20 cellular contexts compared by ENCODE assay signal in genomic region chr20:42886801-42887200, GRCh38.
DNase-seq lines count a peak whose midpoint lies in the region; ATAC-seq and TF ChIP-seq lines count a peak whose summit lies in the region.
"Had no signal": no experiment of that assay in that cellular context is flagged by ENCODE, and none has a peak within 500 bp of the region (broad histone marks: within the 10 kb centered on the region; RNA-seq: fewer than 3 reads in every experiment).

No MANE protein-coding gene starts in this region.

- H3K23ac ChIP-seq in mesendoderm (ENCODE audit: low read length) = no peak overlapping the region

- no peak overlapping the region for H4K8ac ChIP-seq in mesendoderm (ENCODE audit: low read depth, low read length)

- H3K4me2 ChIP-seq in Karpas-422 (ENCODE audit: low read depth, low read length, poor library complexity, severe bottlenecking) = no peak overlapping the region
- no peak overlapping the region for H3K4me2 ChIP-seq in mesendoderm (ENCODE audit: low read length)
- H3K4me2 ChIP-seq in smooth muscle cell = no peak overlapping the region
- H3K4me2 ChIP-seq: A549; BLaER1 treated with 17β-estradiol and CSF1 and Interleukin-3, amounts not matched to agents 10 nM and 100 nM had no signal

- H3K4me3 ChIP-seq in Karpas-422 (ENCODE audit: low read length) (no peak overlapping the region), endodermal cell (ENCODE audit: low read length) (no peak overlapping the region), mesendoderm (ENCODE audit: low read length) (no peak overlapping the region), smooth muscle cell (no peak overlapping the region)
- H3K4me3 ChIP-seq: A549; BLaER1 treated with 17β-estradiol and CSF1 and Interleukin-3, amounts not matched to agents 10 nM and 100 nM had no signal

- H3K36me3 ChIP-seq in Karpas-422 (ENCODE audit: insufficient read depth, low read length) = peaks cover 13% of the 10 kb centered on the region; the same call in 1 of the 2 replicates
- no peaks in the 10 kb centered on the region for H3K36me3 ChIP-seq in endodermal cell (ENCODE audit: control insufficient read depth, insufficient read depth, low read length)
- H3K36me3 ChIP-seq in mesendoderm (ENCODE audit: control insufficient read depth, insufficient read depth, low read length) = no peaks in the 10 kb centered on the region
- no peaks in the 10 kb centered on the region for H3K36me3 ChIP-seq in smooth muscle cell (ENCODE audit: low read depth)
- H3K36me3 ChIP-seq: BLaER1 treated with 17β-estradiol and CSF1 and Interleukin-3, amounts not matched to agents 10 nM and 100 nM had no signal

- no peak overlapping the region for H4K5ac ChIP-seq in mesendoderm (ENCODE audit: low read length)

- no peak overlapping the region for H3K18ac ChIP-seq in mesendoderm (ENCODE audit: low read length)

- H2AFZ ChIP-seq in Karpas-422 (ENCODE audit: low read length) (no peak overlapping the region), smooth muscle cell (ENCODE audit: low read depth) (no peak overlapping the region)

- H2BK5ac ChIP-seq in mesendoderm (ENCODE audit: low read length) = no peak overlapping the region

- H3K27me3 Mint-ChIP-seq in endodermal cell (ENCODE audit: insufficient read depth) = no peaks in the 10 kb centered on the region
- no peaks in the 10 kb centered on the region for H3K27me3 Mint-ChIP-seq in activated T-helper 1 cell treated with anti-CD3 and anti-CD28 coated beads, Interleukin-12 subunit alpha, Interleukin-12 subunit beta, Interleukin-2, Interleukin-4 antibody, amounts not matched to agents 30 ng/mL and 10 ng/mL and 1 ng/mL, durations not matched to agents 14 hours and 24 hours and 36 hours (ENCODE audit: insufficient read depth)
- H3K27me3 Mint-ChIP-seq: B cell; CD4-positive, alpha-beta T cell had no signal

- no peak overlapping the region for H2BK15ac ChIP-seq in mesendoderm (replicated peaks; ENCODE audit: low read depth)

- H3K4me1 Mint-ChIP-seq in endodermal cell = no peaks in the 10 kb centered on the region
- H3K4me1 Mint-ChIP-seq in activated T-helper 1 cell treated with anti-CD3 and anti-CD28 coated beads, Interleukin-12 subunit alpha, Interleukin-12 subunit beta, Interleukin-2, Interleukin-4 antibody, amounts not matched to agents 30 ng/mL and 10 ng/mL and 1 ng/mL, durations not matched to agents 14 hours and 24 hours and 36 hours (ENCODE audit: low read depth) = no peaks in the 10 kb centered on the region
- H3K4me1 Mint-ChIP-seq: B cell had no signal

- 73 to 80% methylated on average over 1 to 2 of the region's 2 CpGs for WGBS in endodermal cell (ENCODE audit: insufficient coverage in 1 of 2, insufficient read length in 1 of 2), 2 experiments
- WGBS in mesendoderm (ENCODE audit: extremely low coverage, insufficient coverage, low lambda C conversion rate) = no CpG with 5 or more reads among the region's 2 CpGs
- WGBS in smooth muscle cell (ENCODE audit: low lambda C conversion rate) = 85% methylated on average over 2 of the region's 2 CpGs

- ATAC-seq in GM18498 (IDR thresholded peaks at IDR 0.05; ENCODE audit: unreplicated experiment) = no peak
- ATAC-seq: A549; CD8-positive, alpha-beta T cell had no signal

- H3K9ac ChIP-seq in Karpas-422 (ENCODE audit: low read length) (no peak overlapping the region), endodermal cell (ENCODE audit: extremely low read depth, low read length, poor library complexity, severe bottlenecking) (no peak overlapping the region), mesendoderm (ENCODE audit: low read length) (no peak overlapping the region), smooth muscle cell (ENCODE audit: low read depth) (no peak overlapping the region)
- H3K9ac ChIP-seq: BLaER1 treated with 17β-estradiol and CSF1 and Interleukin-3, amounts not matched to agents 10 nM and 100 nM had no signal

- no peak overlapping the region for H3K27ac Mint-ChIP-seq in endodermal cell
- no peak overlapping the region for H3K27ac Mint-ChIP-seq in activated T-helper 1 cell treated with anti-CD3 and anti-CD28 coated beads, Interleukin-12 subunit alpha, Interleukin-12 subunit beta, Interleukin-2, Interleukin-4 antibody, amounts not matched to agents 30 ng/mL and 10 ng/mL and 1 ng/mL, durations not matched to agents 14 hours and 24 hours and 36 hours
- H3K27ac Mint-ChIP-seq: B cell; CD4-positive, alpha-beta T cell; CD8-positive, alpha-beta T cell had no signal

- no peaks in the 10 kb centered on the region for H3K9me2 ChIP-seq in Karpas-422 (replicated peaks; ENCODE audit: insufficient read depth, low read length)

- H3K9me3 ChIP-seq in Karpas-422 (ENCODE audit: low read length) (no peaks in the 10 kb centered on the region), endodermal cell (ENCODE audit: control insufficient read depth, low read length) (no peaks in the 10 kb centered on the region), smooth muscle cell (replicated peaks; ENCODE audit: low read depth) (no peaks in the 10 kb centered on the region)
- H3K9me3 ChIP-seq: A549, Caco-2 had no signal

- H3K27ac ChIP-seq in Karpas-422 (ENCODE audit: low read length) = peak overlapping the region; percentile 47
- peak overlapping the region; percentile 56 for H3K27ac ChIP-seq in VCaP
- H3K27ac ChIP-seq in endodermal cell (ENCODE audit: low read depth, low read length) = no peak overlapping the region
- no peak overlapping the region for H3K27ac ChIP-seq in mesendoderm (ENCODE audit: low read depth, low read length)
- H3K27ac ChIP-seq in smooth muscle cell (ENCODE audit: low read depth) = no peak overlapping the region
- H3K27ac ChIP-seq: 22Rv1; A549; BLaER1 treated with 17β-estradiol and CSF1 and Interleukin-3, amounts not matched to agents 10 nM and 100 nM; C4-2B had no signal

- no peaks in the 10 kb centered on the region for H3K79me1 ChIP-seq in mesendoderm (ENCODE audit: low read length)

- no peaks in the 10 kb centered on the region for H4K20me1 ChIP-seq in Karpas-422 (ENCODE audit: insufficient read depth, low read depth, low read length)
- H4K20me1 ChIP-seq in smooth muscle cell (ENCODE audit: low read depth) = no peaks in the 10 kb centered on the region
- H4K20me1 ChIP-seq: BLaER1 treated with 17β-estradiol and CSF1 and Interleukin-3, amounts not matched to agents 10 nM and 100 nM had no signal

- H3K4ac ChIP-seq in mesendoderm (ENCODE audit: low read depth, low read length) = no peak overlapping the region

- no peaks in the 10 kb centered on the region for H3K27me3 ChIP-seq in Karpas-422 (ENCODE audit: low read length)
- no peaks in the 10 kb centered on the region for H3K27me3 ChIP-seq in endodermal cell (ENCODE audit: control insufficient read depth, insufficient read depth, low read length, poor library complexity, severe bottlenecking)
- no peaks in the 10 kb centered on the region for H3K27me3 ChIP-seq in mesendoderm (ENCODE audit: insufficient read depth, low read length, poor library complexity)
- no peaks in the 10 kb centered on the region for H3K27me3 ChIP-seq in smooth muscle cell (ENCODE audit: low read depth)
- H3K27me3 ChIP-seq: BLaER1 treated with 17β-estradiol and CSF1 and Interleukin-3, amounts not matched to agents 10 nM and 100 nM had no signal

- H3K9me3 Mint-ChIP-seq in endodermal cell = peaks cover 6% of the 10 kb centered on the region
- no peaks in the 10 kb centered on the region for H3K9me3 Mint-ChIP-seq in activated T-helper 1 cell treated with anti-CD3 and anti-CD28 coated beads, Interleukin-12 subunit alpha, Interleukin-12 subunit beta, Interleukin-2, Interleukin-4 antibody, amounts not matched to agents 30 ng/mL and 10 ng/mL and 1 ng/mL, durations not matched to agents 14 hours and 24 hours and 36 hours
- H3K9me3 Mint-ChIP-seq: CD4-positive, alpha-beta T cell had no signal

- peaks cover 3% of the 10 kb centered on the region for H3F3A ChIP-seq in smooth muscle cell (ENCODE audit: low read depth)

- TF ChIP-seq CTCF in VCaP (conservative IDR thresholded peaks at IDR 0.05) (no peak), endodermal cell (conservative IDR thresholded peaks at IDR 0.05) (peak; percentile 14), smooth muscle cell (IDR thresholded peaks at IDR 0.05; ENCODE audit: borderline replicate concordance, insufficient read depth, poor library complexity, severe bottlenecking) (no peak)

- intact Hi-C loops in activated T-helper 1 cell treated with anti-CD3 and anti-CD28 coated beads, Interleukin-12 subunit alpha, Interleukin-12 subunit beta, Interleukin-2, Interleukin-4 antibody, amounts not matched to agents 30 ng/mL and 10 ng/mL and 1 ng/mL, durations not matched to agents 14 hours and 24 hours and 36 hours (cut with micrococcal nuclease) = no loop called here
- intact Hi-C loops in posterior vena cava (cut with DNase I) = no loop called here

- no peak overlapping the region for H3K4me3 Mint-ChIP-seq in endodermal cell
- H3K4me3 Mint-ChIP-seq in activated T-helper 1 cell treated with anti-CD3 and anti-CD28 coated beads, Interleukin-12 subunit alpha, Interleukin-12 subunit beta, Interleukin-2, Interleukin-4 antibody, amounts not matched to agents 30 ng/mL and 10 ng/mL and 1 ng/mL, durations not matched to agents 14 hours and 24 hours and 36 hours = no peak overlapping the region
- H3K4me3 Mint-ChIP-seq: B cell; CD4-positive, alpha-beta T cell; CD8-positive, alpha-beta T cell had no signal

- H2AK5ac ChIP-seq in mesendoderm (ENCODE audit: low read length) = no peak overlapping the region

- no peak overlapping the region for H3K56ac ChIP-seq in mesendoderm (ENCODE audit: low read length)

- DNase-seq in Karpas-422 (no peak), endodermal cell (no peak), mesendoderm (peak; percentile 6), smooth muscle cell (lab: John Stamatoyannopoulos, UW; ENCODE audit: unreplicated experiment) (no peak), posterior vena cava (ENCODE audit: low spot score) (no peak)
- no peak for DNase-seq in activated T-helper 1 cell treated with anti-CD3 and anti-CD28 coated beads, Interleukin-12 subunit alpha, Interleukin-12 subunit beta, Interleukin-2, Interleukin-4 antibody, amounts not matched to agents 30 ng/mL and 10 ng/mL and 1 ng/mL, durations not matched to agents 14 hours and 24 hours and 36 hours (ENCODE audit: low spot score)
- DNase-seq: AML-193; Caco-2; Calu3; CD4-positive, alpha-beta T cell; CD8-positive, alpha-beta T cell; DMS79 treated with DMSO at 0.1 percent for 48 hours; GF-D8 had no signal

- peaks cover 12% of the 10 kb centered on the region for H3K79me2 ChIP-seq in Karpas-422 (ENCODE audit: low read length)
- H3K79me2 ChIP-seq in mesendoderm (ENCODE audit: control insufficient read depth, insufficient read depth, low read length) = no peaks in the 10 kb centered on the region
- H3K79me2 ChIP-seq in smooth muscle cell (ENCODE audit: low read depth) = no peaks in the 10 kb centered on the region

- no peaks in the 10 kb centered on the region for H3K36me3 Mint-ChIP-seq in endodermal cell (ENCODE audit: low read depth)
- H3K36me3 Mint-ChIP-seq in activated T-helper 1 cell treated with anti-CD3 and anti-CD28 coated beads, Interleukin-12 subunit alpha, Interleukin-12 subunit beta, Interleukin-2, Interleukin-4 antibody, amounts not matched to agents 30 ng/mL and 10 ng/mL and 1 ng/mL, durations not matched to agents 14 hours and 24 hours and 36 hours (ENCODE audit: low read depth) = no peaks in the 10 kb centered on the region
- H3K36me3 Mint-ChIP-seq: CD8-positive, alpha-beta T cell had no signal

- H2BK120ac ChIP-seq in mesendoderm (ENCODE audit: low read depth, low read length) = no peak overlapping the region

- H3K4me1 ChIP-seq in Karpas-422 (ENCODE audit: low read length) = peaks cover 39% of the 10 kb centered on the region
- H3K4me1 ChIP-seq in endodermal cell (ENCODE audit: control insufficient read depth, insufficient read depth, low read length) = no peaks in the 10 kb centered on the region
- no peaks in the 10 kb centered on the region for H3K4me1 ChIP-seq in mesendoderm (ENCODE audit: control insufficient read depth, low read depth, low read length)
- no peaks in the 10 kb centered on the region for H3K4me1 ChIP-seq in smooth muscle cell (ENCODE audit: low read depth)
- H3K4me1 ChIP-seq: A549; BLaER1 treated with 17β-estradiol and CSF1 and Interleukin-3, amounts not matched to agents 10 nM and 100 nM; Caco-2 had no signal

Comparison
In these comparisons a context has a peak if more than half of its experiments do, and no peak if none do; other contexts are left out.
1. H3K27ac ChIP-seq: peak in Karpas-422 (single experiment) and VCaP (single experiment); none in endodermal cell (single experiment), mesendoderm (single experiment) and smooth muscle cell (single experiment).